ENCODE assay signal across 23 cellular contexts in genomic region chr19:15423130-15423529, GRCh38. TPM values are rescaled to one million over a fixed set of nuclear protein-coding genes. Genes with fewer than 3 reads are reported as not detected.
DNase-seq lines count a peak whose midpoint lies in the region; ATAC-seq, FAIRE-seq and TF ChIP-seq lines count a peak whose summit lies in the region.
"Had no signal": no experiment of that assay in that cellular context is flagged by ENCODE, and none has a peak within 500 bp of the region (broad histone marks: within the 10 kb centered on the region; RNA-seq: fewer than 3 reads in every experiment).

No MANE protein-coding gene starts in this region.

- POLR2A ChIA-PET in K562 (lab: Yijun Ruan, JAX), result interaction anchor here (0.8 kb wide), 1 partner anchor 9 kb away, joined by 3 read pairs; no protein-coding TSS in a partner anchor

- H3K4ac ChIP-seq in trophoblast cell (ENCODE audit: low read depth, low read length), result no peak overlapping the region

- H4K8ac ChIP-seq in trophoblast cell (ENCODE audit: low read depth, low read length), result no peak overlapping the region

- H3K27me3 ChIP-seq in BLaER1 (no peaks in the 10 kb centered on the region), K562 (ENCODE audit: control insufficient read depth in 2 of 2, insufficient read depth in 2 of 2, low read length in 2 of 2) (no peaks in the 10 kb centered on the region), trophoblast cell (ENCODE audit: insufficient read depth, low read length) (no peaks in the 10 kb centered on the region)
- no peaks in the 10 kb centered on the region for H3K27me3 ChIP-seq in BLaER1 treated with 17β-estradiol and CSF1 and Interleukin-3, amounts not matched to agents 10 nM and 100 nM

- no peak for TF ChIP-seq EP300 in K562 (IDR thresholded peaks at IDR 0.05; ENCODE audit: low read length)

- H3K9me3 ChIP-seq in BLaER1 (peaks cover 26% of the 10 kb centered on the region), K562 (replicated peaks; ENCODE audit: control insufficient read depth, insufficient read depth, low read depth, low read length) (no peaks in the 10 kb centered on the region), trophoblast cell (ENCODE audit: insufficient read depth, low read depth, low read length) (peaks cover 8% of the 10 kb centered on the region), mucosa of descending colon (peaks cover 3% of the 10 kb centered on the region)
- peaks cover 10 to 35% (median 22%) of the 10 kb centered on the region in 11 experiments for H3K9me3 ChIP-seq in BLaER1 treated with 17β-estradiol and CSF1 and Interleukin-3, amounts not matched to agents 10 nM and 100 nM (replicated peaks in 1 of 11)

- H3K79me1 ChIP-seq in trophoblast cell (ENCODE audit: low read length), result peaks cover 5% of the 10 kb centered on the region

- H4K20me1 ChIP-seq in BLaER1 (peaks cover 58% of the 10 kb centered on the region), K562 (replicated peaks; ENCODE audit: control insufficient read depth, insufficient read depth, low read length) (no peaks in the 10 kb centered on the region)
- H4K20me1 ChIP-seq in BLaER1 treated with 17β-estradiol and CSF1 and Interleukin-3, amounts not matched to agents 10 nM and 100 nM, result peaks cover 2 to 79% (median 40%) of the 10 kb centered on the region in 11 experiments; a peak in 19 of 22 replicates

- H3K36me3 ChIP-seq in BLaER1, result peaks cover 80% of the 10 kb centered on the region
- H3K36me3 ChIP-seq in BLaER1 treated with 17β-estradiol and CSF1 and Interleukin-3, amounts not matched to agents 10 nM and 100 nM, result peaks cover 62 to 82% (median 77%) of the 10 kb centered on the region in 11 experiments
- H3K36me3 ChIP-seq in K562 (ENCODE audit: control insufficient read depth, insufficient read depth, low read length), result peaks cover 57% of the 10 kb centered on the region
- peaks cover 57 to 63% of the 10 kb centered on the region in 2 experiments for H3K36me3 ChIP-seq in trophoblast cell (ENCODE audit: control insufficient read depth in 1 of 2, insufficient read depth in 2 of 2, low read length in 2 of 2)
- H3K36me3 ChIP-seq in mucosa of descending colon (ENCODE audit: low read depth), result no peaks in the 10 kb centered on the region

- H3K14ac ChIP-seq in trophoblast cell (ENCODE audit: low read length), result no peak overlapping the region

- CTCF ChIA-PET in K562 (lab: Yijun Ruan, JAX; ENCODE audit: low intra/inter-chr PET ratio), result no interaction called here

- in situ Hi-C loops in K562 (cut with MboI), result no loop called here

- H4K91ac ChIP-seq in trophoblast cell (ENCODE audit: low read depth, low read length), result no peak overlapping the region

- TF ChIP-seq RAD21 in K562 (CRISPR knock-in tag; conservative IDR thresholded peaks at IDR 0.05 in 1 of 2, IDR thresholded peaks at IDR 0.05 in 1 of 2), result no peak

- H3K4me2 ChIP-seq in BLaER1 (peak overlapping the region; percentile 63), K562 (ENCODE audit: insufficient read depth, low read length) (no peak overlapping the region), trophoblast cell (ENCODE audit: low read length) (no peak overlapping the region)
- H3K4me2 ChIP-seq in BLaER1 treated with 17β-estradiol and CSF1 and Interleukin-3, amounts not matched to agents 10 nM and 100 nM, result peak overlapping the region in 10 of 11 experiments; percentile 24 to 70 (median 58); a peak in 19 of 22 replicates

- no peak for TF ChIP-seq CTCF in K562 (IDR thresholded peaks at IDR 0.05 in 2 of 3, conservative IDR thresholded peaks at IDR 0.05 in 1 of 3; ENCODE audit: insufficient read depth in 2 of 3, low read depth in 1 of 3, low read length in 3 of 3)
- no peak for TF ChIP-seq CTCF in mucosa of descending colon (IDR thresholded peaks at IDR 0.05)

- intact Hi-C loops in K562 (cut with micrococcal nuclease) (no loop called here), mucosa of descending colon (cut with DNase I, micrococcal nuclease) (no loop called here)

- H4K12ac ChIP-seq in trophoblast cell (ENCODE audit: low read depth, low read length), result no peak overlapping the region

- H3K9me1 ChIP-seq in K562 (ENCODE audit: control insufficient read depth, insufficient read depth, low read length), result no peaks in the 10 kb centered on the region

- no peak for TF ChIP-seq POLR2A in K562 (conservative IDR thresholded peaks at IDR 0.05)

- peaks cover 8% of the 10 kb centered on the region for H3K79me2 ChIP-seq in K562 (ENCODE audit: control insufficient read depth, insufficient read depth, low read length)
- H3K79me2 ChIP-seq in trophoblast cell (ENCODE audit: control insufficient read depth, insufficient read depth, low read length, poor library complexity), result peaks cover 7% of the 10 kb centered on the region

- H3K4me3 ChIP-seq in BLaER1 (0 out of 2 replicates have a peak overlapping the region, but pooled peaks have one; percentile 31), K562 (no peak overlapping the region), trophoblast cell (ENCODE audit: low read depth, low read length) (no peak overlapping the region), mucosa of descending colon (no peak overlapping the region)
- H3K4me3 ChIP-seq in BLaER1 treated with 17β-estradiol and CSF1 and Interleukin-3, amounts not matched to agents 10 nM and 100 nM, result peak overlapping the region in 2 of 10 experiments; percentile 7 to 31; a peak in 3 of 20 replicates

- H3K23ac ChIP-seq in trophoblast cell (ENCODE audit: low read length), result no peak overlapping the region

- H2BK120ac ChIP-seq in trophoblast cell (ENCODE audit: insufficient read depth, low read length, poor library complexity), result no peak overlapping the region

- no peak overlapping the region for H2BK12ac ChIP-seq in trophoblast cell (ENCODE audit: low read length)

- H2BK5ac ChIP-seq in trophoblast cell (ENCODE audit: low read depth, low read length, poor library complexity), result no peak overlapping the region

- WGBS in K562 (ENCODE audit: insufficient coverage, low coverage, missing lambda C conversion rate), result 96% methylated on average over 6 of the region's 6 CpGs
- WGBS in trophoblast cell (ENCODE audit: extremely low coverage, insufficient coverage, insufficient read length), result no CpG with 5 or more reads among the region's 6 CpGs

- no TSS peak for BruUV-seq in K562 (replicated peaks; lab: Mats Ljungman, UMichigan)

- no peak overlapping the region for H3K18ac ChIP-seq in trophoblast cell (ENCODE audit: low read length)

- ATAC-seq in K562 (no peak), SK-N-SH treated with all-trans-retinoic acid at 6 μM for 48 hours (no peak), mucosa of descending colon (no peak)

- H2AK5ac ChIP-seq in trophoblast cell (ENCODE audit: low read length), result no peak overlapping the region

- no peak for FAIRE-seq in K562 (lab: Jason Lieb, UNC)
- FAIRE-seq: D721Med, GM12891, GM18507 had no signal

- H2AFZ ChIP-seq in K562 (ENCODE audit: low read depth, low read length) (no peak overlapping the region), trophoblast cell (ENCODE audit: insufficient read depth, low read length, poor library complexity) (no peak overlapping the region)

- H3K9ac ChIP-seq in BLaER1, result no peak overlapping the region
- H3K9ac ChIP-seq in BLaER1 treated with 17β-estradiol and CSF1 and Interleukin-3, amounts not matched to agents 10 nM and 100 nM, result peak overlapping the region in 6 of 11 experiments; percentile 40 to 68 (median 58); a peak in 5 of 22 replicates
- H3K9ac ChIP-seq in K562 (ENCODE audit: insufficient read depth in 1 of 2, low read depth in 2 of 2, low read length in 2 of 2), result no peak overlapping the region
- H3K9ac ChIP-seq in trophoblast cell (ENCODE audit: low read length), result no peak overlapping the region

- DNase-seq in K562 (ENCODE audit: extremely low read depth in 1 of 4, low spot score in 3 of 4), result no peak
- DNase-seq in epidermal melanocyte (ENCODE audit: insufficient read length, low spot score), result peak; percentile 0
- DNase-seq in trophoblast cell, result no peak
- no peak for DNase-seq in activated CD4-positive, alpha-beta T cell treated with anti-CD3 and anti-CD28 coated beads for 4 hours
- DNase-seq in mucosa of descending colon, result no peak
- DNase-seq: CD4-positive, alpha-beta T cell; CD8-positive, alpha-beta memory T cell; DMS53; DMS79 treated with DMSO at 0.1 percent for 48 hours; GF-D8; GOT3; H7; HCEC 1CT had no signal

- H3K4me1 ChIP-seq in BLaER1 (peaks cover 25% of the 10 kb centered on the region), K562 (replicated peaks in 1 of 2; ENCODE audit: control insufficient read depth in 2 of 2, insufficient read depth in 2 of 2, low read length in 2 of 2) (peaks cover 4 to 24% of the 10 kb centered on the region in 2 experiments; a peak in 3 of 5 replicates), trophoblast cell (ENCODE audit: control insufficient read depth in 1 of 2, insufficient read depth in 2 of 2, low read length in 2 of 2) (no peaks in the 10 kb centered on the region), mucosa of descending colon (ENCODE audit: low read depth) (peaks cover 4% of the 10 kb centered on the region)
- peaks cover 12 to 37% (median 22%) of the 10 kb centered on the region in 10 experiments for H3K4me1 ChIP-seq in BLaER1 treated with 17β-estradiol and CSF1 and Interleukin-3, amounts not matched to agents 10 nM and 100 nM

- H3K27ac ChIP-seq in BLaER1, result peak overlapping the region; percentile 70
- peak overlapping the region in 4 of 11 experiments; percentile 49 to 66 (median 57); a peak in 6 of 22 replicates for H3K27ac ChIP-seq in BLaER1 treated with 17β-estradiol and CSF1 and Interleukin-3, amounts not matched to agents 10 nM and 100 nM
- no peak overlapping the region for H3K27ac ChIP-seq in K562 (ENCODE audit: extremely low read depth, low read depth, low read length)
- H3K27ac ChIP-seq in trophoblast cell (ENCODE audit: low read depth, low read length), result no peak overlapping the region

RNA-seq across cellular contexts. Expression of gene AKAP8L, which starts 4.3 kb away (rescaled TPM):
- total RNA-seq in K562 (2011; cell fraction: chromatin; rRNA removed; ENCODE audit: low replicate concordance), result 365 and 641 TPM in 2 replicates
- total RNA-seq in K562 (2011; cell fraction: nucleolus; rRNA removed), result 279 and 316 TPM in 2 replicates
- 296 and 300 TPM in 2 replicates for total RNA-seq in K562 (2011; cell fraction: nucleoplasm; rRNA removed)
- total RNA-seq in K562 (2014; rRNA removed), result 108 and 121 TPM in 2 replicates
- total RNA-seq in K562 (2014; rRNA removed; fragmentation: Illumina TruSeq; extraction: Trizol), result 61.1 and 65.5 TPM in 2 replicates
- total RNA-seq in K562 (2015; rRNA removed; fragmentation: Illumina TruSeq; extraction: Trizol), result 66.6 and 70.7 TPM in 2 replicates
- 107 and 116 TPM in 2 replicates for total RNA-seq in K562 (2021)
- 56.8 and 95.7 TPM in 2 replicates for polyA plus RNA-seq in K562 (2011; rRNA removed)
- polyA plus RNA-seq in K562 (2011; cell fraction: cytosol; rRNA removed), result 40.7 and 50.0 TPM in 2 replicates
- 617 and 798 TPM in 2 replicates for polyA plus RNA-seq in K562 (2011; cell fraction: nucleus; rRNA removed)
- polyA plus RNA-seq in K562 (2012), result 66.2 and 79.9 TPM in 2 replicates
- polyA plus RNA-seq in K562 (2014; fragmentation: Illumina TruSeq; extraction: Trizol), result 75.8 and 84.0 TPM in 2 replicates
- polyA plus RNA-seq in K562 (2014; fragmentation: Nextera tagmentation; extraction: Ambion mirVana), result 1 to 10 TPM; 2.4 to 7.0 TPM
- polyA plus RNA-seq in K562 (2014; rRNA removed), result 92.5 and 111 TPM in 2 replicates
- 60.0 and 69.5 TPM in 2 replicates for polyA minus RNA-seq in K562 (2011; rRNA and poly(A)+ RNA removed)
- polyA minus RNA-seq in K562 (2011; cell fraction: cytosol; rRNA and poly(A)+ RNA removed), result 41.5 and 61.7 TPM in 2 replicates
- 85.4 and 122 TPM in 2 replicates for polyA minus RNA-seq in K562 (2011; cell fraction: nucleus; rRNA and poly(A)+ RNA removed)
- polyA plus RNA-seq in trophoblast cell (2013), result 92.6 and 94.5 TPM in 2 replicates
- 100 to 1,000 TPM in 1 of 3 donors, 10 to 100 TPM in 2; 74.4 to 111 (median 96.0) TPM for total RNA-seq in mucosa of descending colon

RNA-seq across cellular contexts. Expression of gene WIZ, which starts 26.6 kb away (rescaled TPM):
- total RNA-seq in K562 (2011; cell fraction: chromatin; rRNA removed; ENCODE audit: low replicate concordance), result 13.2 and 37.4 TPM in 2 replicates
- total RNA-seq in K562 (2011; cell fraction: nucleolus; rRNA removed), result 27.4 and 28.3 TPM in 2 replicates
- total RNA-seq in K562 (2011; cell fraction: nucleoplasm; rRNA removed), result 20.2 and 22.8 TPM in 2 replicates
- total RNA-seq in K562 (2014; rRNA removed) (13.9 and 16.0 TPM in 2 replicates), K562 (2014; rRNA removed; fragmentation: Illumina TruSeq; extraction: Trizol) (1.1 and 1.3 TPM in 2 replicates), K562 (2015; rRNA removed; fragmentation: Illumina TruSeq; extraction: Trizol) (4.8 and 5.4 TPM in 2 replicates), K562 (2021) (32.7 and 37.5 TPM in 2 replicates), mucosa of descending colon (10 to 100 TPM; 26.7 to 39.9 (median 28.1) TPM)
- polyA plus RNA-seq in K562 (2011; rRNA removed) (3.7 and 4.7 TPM in 2 replicates), K562 (2014; fragmentation: Illumina TruSeq; extraction: Trizol) (9.4 and 22.9 TPM in 2 replicates), K562 (2014; fragmentation: Nextera tagmentation; extraction: Ambion mirVana) (under 1 TPM; 0.06 to 0.08 TPM), K562 (2014; rRNA removed) (19.1 and 21.8 TPM in 2 replicates)
- polyA plus RNA-seq in K562 (2011; cell fraction: cytosol; rRNA removed), result 5.3 and 12.2 TPM in 2 replicates
- 16.0 and 33.9 TPM in 2 replicates for polyA plus RNA-seq in K562 (2011; cell fraction: nucleus; rRNA removed)
- polyA plus RNA-seq in K562 (2012), result 18.0 and 22.2 TPM in 2 replicates
- polyA minus RNA-seq in K562 (2011; rRNA and poly(A)+ RNA removed), result 0.63 and 1.1 TPM in 2 replicates
- 7.5 and 9.4 TPM in 2 replicates for polyA minus RNA-seq in K562 (2011; cell fraction: cytosol; rRNA and poly(A)+ RNA removed)
- polyA minus RNA-seq in K562 (2011; cell fraction: nucleus; rRNA and poly(A)+ RNA removed), result 5.3 and 6.5 TPM in 2 replicates
- 31.0 and 32.1 TPM in 2 replicates for polyA plus RNA-seq in trophoblast cell (2013)

RNA-seq across cellular contexts. Expression of gene RASAL3, which starts 41.2 kb away (rescaled TPM):
- 0.35 TPM in 1 of 2 replicates, not detected in the other for total RNA-seq in K562 (2011; cell fraction: chromatin; rRNA removed; ENCODE audit: low replicate concordance)
- total RNA-seq in K562 (2011; cell fraction: nucleolus; rRNA removed), result 0.13 TPM in 1 of 2 replicates, not detected in the other
- 2.5 TPM in 1 of 2 replicates, not detected in the other for total RNA-seq in K562 (2011; cell fraction: nucleoplasm; rRNA removed)
- total RNA-seq in K562 (2014; rRNA removed) (0.04 TPM in 1 of 2 replicates, not detected in the other), K562 (2014; rRNA removed; fragmentation: Illumina TruSeq; extraction: Trizol) (not detected in 2 replicates), K562 (2015; rRNA removed; fragmentation: Illumina TruSeq; extraction: Trizol) (not detected in 2 replicates), K562 (2021) (0.44 and 0.87 TPM in 2 replicates), mucosa of descending colon (1 to 10 TPM; 4.0 to 5.2 (median 5.1) TPM)
- polyA plus RNA-seq in K562 (2011; rRNA removed) (not detected in 2 replicates), K562 (2014; fragmentation: Illumina TruSeq; extraction: Trizol) (not detected in 2 replicates), K562 (2014; fragmentation: Nextera tagmentation; extraction: Ambion mirVana) (not detected), K562 (2014; rRNA removed) (0.07 TPM in 1 of 2 replicates, not detected in the other)
- 0.01 TPM in 1 of 2 replicates, not detected in the other for polyA plus RNA-seq in K562 (2011; cell fraction: cytosol; rRNA removed)
- 0.04 and 0.16 TPM in 2 replicates for polyA plus RNA-seq in K562 (2011; cell fraction: nucleus; rRNA removed)
- polyA plus RNA-seq in K562 (2012), result 0.08 and 0.16 TPM in 2 replicates
- polyA minus RNA-seq in K562 (2011; rRNA and poly(A)+ RNA removed), result not detected in 2 replicates
- not detected in 2 replicates for polyA minus RNA-seq in K562 (2011; cell fraction: cytosol; rRNA and poly(A)+ RNA removed)
- polyA minus RNA-seq in K562 (2011; cell fraction: nucleus; rRNA and poly(A)+ RNA removed), result not detected in 2 replicates
- 0.01 TPM in 1 of 2 replicates, not detected in the other for polyA plus RNA-seq in trophoblast cell (2013)
- total RNA-seq: A172, Daoy, G401, H7 had no signal
- polyA plus RNA-seq: BJ had no signal

RNA-seq across cellular contexts. Expression of gene AKAP8, which starts 43.5 kb away (rescaled TPM):
- 47.6 and 50.3 TPM in 2 replicates for total RNA-seq in K562 (2011; cell fraction: chromatin; rRNA removed; ENCODE audit: low replicate concordance)
- 26.3 and 27.0 TPM in 2 replicates for total RNA-seq in K562 (2011; cell fraction: nucleolus; rRNA removed)
- 22.2 and 28.7 TPM in 2 replicates for total RNA-seq in K562 (2011; cell fraction: nucleoplasm; rRNA removed)
- total RNA-seq in K562 (2014; rRNA removed), result 33.5 and 34.2 TPM in 2 replicates
- total RNA-seq in K562 (2014; rRNA removed; fragmentation: Illumina TruSeq; extraction: Trizol), result 13.3 and 13.8 TPM in 2 replicates
- 20.2 and 22.6 TPM in 2 replicates for total RNA-seq in K562 (2015; rRNA removed; fragmentation: Illumina TruSeq; extraction: Trizol)
- 49.9 and 56.5 TPM in 2 replicates for total RNA-seq in K562 (2021)
- polyA plus RNA-seq in K562 (2011; rRNA removed), result 15.0 and 18.4 TPM in 2 replicates
- 13.4 and 17.8 TPM in 2 replicates for polyA plus RNA-seq in K562 (2011; cell fraction: cytosol; rRNA removed)
- 42.2 and 65.9 TPM in 2 replicates for polyA plus RNA-seq in K562 (2011; cell fraction: nucleus; rRNA removed)
- 17.0 and 17.1 TPM in 2 replicates for polyA plus RNA-seq in K562 (2012)
- 14.6 and 17.0 TPM in 2 replicates for polyA plus RNA-seq in K562 (2014; fragmentation: Illumina TruSeq; extraction: Trizol)
- 1 to 10 TPM; 3.4 to 4.4 TPM for polyA plus RNA-seq in K562 (2014; fragmentation: Nextera tagmentation; extraction: Ambion mirVana)
- 25.5 and 27.4 TPM in 2 replicates for polyA plus RNA-seq in K562 (2014; rRNA removed)
- polyA minus RNA-seq in K562 (2011; rRNA and poly(A)+ RNA removed), result 9.5 and 10.9 TPM in 2 replicates
- polyA minus RNA-seq in K562 (2011; cell fraction: cytosol; rRNA and poly(A)+ RNA removed), result 15.0 and 18.3 TPM in 2 replicates
- polyA minus RNA-seq in K562 (2011; cell fraction: nucleus; rRNA and poly(A)+ RNA removed), result 9.3 and 10.6 TPM in 2 replicates
- 40.6 and 42.9 TPM in 2 replicates for polyA plus RNA-seq in trophoblast cell (2013)
- total RNA-seq in mucosa of descending colon, result 10 to 100 TPM; 37.8 to 50.0 (median 41.3) TPM

RNA-seq across cellular contexts. Expression of gene PGLYRP2, which starts 56.2 kb away (rescaled TPM):
- total RNA-seq in K562 (2011; cell fraction: chromatin; rRNA removed; ENCODE audit: low replicate concordance), result not detected in 2 replicates
- total RNA-seq in K562 (2011; cell fraction: nucleolus; rRNA removed), result not detected in 2 replicates
- total RNA-seq in K562 (2011; cell fraction: nucleoplasm; rRNA removed), result not detected in 2 replicates
- total RNA-seq in K562 (2014; rRNA removed) (not detected in 2 replicates), K562 (2014; rRNA removed; fragmentation: Illumina TruSeq; extraction: Trizol) (not detected in 2 replicates), K562 (2015; rRNA removed; fragmentation: Illumina TruSeq; extraction: Trizol) (not detected in 2 replicates), K562 (2021) (not detected in 2 replicates), mucosa of descending colon (not detected)
- polyA plus RNA-seq in K562 (2011; rRNA removed) (not detected in 2 replicates), K562 (2014; fragmentation: Illumina TruSeq; extraction: Trizol) (not detected in 2 replicates), K562 (2014; fragmentation: Nextera tagmentation; extraction: Ambion mirVana) (not detected), K562 (2014; rRNA removed) (not detected in 2 replicates)
- polyA plus RNA-seq in K562 (2011; cell fraction: cytosol; rRNA removed), result not detected in 2 replicates
- not detected in 2 replicates for polyA plus RNA-seq in K562 (2011; cell fraction: nucleus; rRNA removed)
- polyA plus RNA-seq in K562 (2012), result not detected in 2 replicates
- polyA minus RNA-seq in K562 (2011; rRNA and poly(A)+ RNA removed), result not detected in 2 replicates
- not detected in 2 replicates for polyA minus RNA-seq in K562 (2011; cell fraction: cytosol; rRNA and poly(A)+ RNA removed)
- not detected in 2 replicates for polyA minus RNA-seq in K562 (2011; cell fraction: nucleus; rRNA and poly(A)+ RNA removed)
- polyA plus RNA-seq in trophoblast cell (2013), result not detected in 2 replicates
- total RNA-seq: A172; CD4-positive, alpha-beta T cell; G401; H7 had no signal
- polyA plus RNA-seq: BJ had no signal

Comparison
In these comparisons a context has a peak if more than half of its experiments do, and no peak if none do; other contexts are left out.
1. H3K9ac ChIP-seq: peak in BLaER1 treated with 17β-estradiol and CSF1 and Interleukin-3, amounts not matched to agents 10 nM and 100 nM (6 of 11); none in BLaER1 (single experiment), K562 (0 of 2) and trophoblast cell (single experiment).
2. H3K4me2 ChIP-seq: peak in BLaER1 (single experiment) and BLaER1 treated with 17β-estradiol and CSF1 and Interleukin-3, amounts not matched to agents 10 nM and 100 nM (10 of 11); none in K562 (single experiment) and trophoblast cell (single experiment).